Comparison of ENCODE assay signal across 19 cellular contexts in genomic region chr5:172720655-172721054, GRCh38.
"Had no signal": no experiment of that assay in that cellular context is flagged by ENCODE, and none has a peak within 500 bp of the region (broad histone marks: within the 10 kb centered on the region; RNA-seq: fewer than 3 reads in every experiment).

No MANE protein-coding gene starts in this region.

- ATAC-seq: activated CD4-positive, CD25-positive, alpha-beta regulatory T cell treated with anti-CD3 and anti-CD28 coated beads, Interleukin-2, amount 50 U/mL, for 24 hours; heart left ventricle; left colon had no signal

- H3K4me3 ChIP-seq: gastroesophageal sphincter, heart left ventricle, spleen, vagina had no signal

- H3K9me3 ChIP-seq: gastroesophageal sphincter, heart left ventricle, spleen, vagina had no signal

- H3K27me3 ChIP-seq: gastroesophageal sphincter, heart left ventricle, spleen, vagina had no signal

- H3K27ac ChIP-seq: epithelial cell of prostate, VCaP had no signal

- DNase-seq: activated CD4-positive, alpha-beta memory T cell treated with anti-CD3 and anti-CD28 coated beads, Interleukin-2, amount 10 ng/mL, durations not matched to agents 7 days and 5 days; activated CD4-positive, alpha-beta T cell treated with anti-CD3 and anti-CD28 coated beads, Interleukin-2, amount 10 ng/mL, durations not matched to agents 24 days and 14 days; activated effector memory CD4-positive, alpha-beta T cell treated with anti-CD3 and anti-CD28 coated beads, Interleukin-2, amount 50 U/mL, for 16 hours; activated naive CD4-positive, alpha-beta T cell treated with anti-CD3 and anti-CD28 coated beads, Interleukin-2, amount 10 ng/mL, durations not matched to agents 7 days and 5 days; amygdala; cerebellar nuclear complex; left colon; mammary epithelial cell; midbrain; spleen; stimulated activated CD4-positive, alpha-beta T cell treated with anti-CD3 and anti-CD28 coated beads, Interleukin-4, amount 100 ng/mL, for 1 hour; stimulated activated naive CD4-positive, alpha-beta T cell had no signal

- FAIRE-seq: keratinocyte had no signal

- H3K36me3 ChIP-seq: gastroesophageal sphincter, heart left ventricle, spleen, vagina had no signal
